8 cellular contexts compared by ENCODE assay signal in the genomic region with DNA sequence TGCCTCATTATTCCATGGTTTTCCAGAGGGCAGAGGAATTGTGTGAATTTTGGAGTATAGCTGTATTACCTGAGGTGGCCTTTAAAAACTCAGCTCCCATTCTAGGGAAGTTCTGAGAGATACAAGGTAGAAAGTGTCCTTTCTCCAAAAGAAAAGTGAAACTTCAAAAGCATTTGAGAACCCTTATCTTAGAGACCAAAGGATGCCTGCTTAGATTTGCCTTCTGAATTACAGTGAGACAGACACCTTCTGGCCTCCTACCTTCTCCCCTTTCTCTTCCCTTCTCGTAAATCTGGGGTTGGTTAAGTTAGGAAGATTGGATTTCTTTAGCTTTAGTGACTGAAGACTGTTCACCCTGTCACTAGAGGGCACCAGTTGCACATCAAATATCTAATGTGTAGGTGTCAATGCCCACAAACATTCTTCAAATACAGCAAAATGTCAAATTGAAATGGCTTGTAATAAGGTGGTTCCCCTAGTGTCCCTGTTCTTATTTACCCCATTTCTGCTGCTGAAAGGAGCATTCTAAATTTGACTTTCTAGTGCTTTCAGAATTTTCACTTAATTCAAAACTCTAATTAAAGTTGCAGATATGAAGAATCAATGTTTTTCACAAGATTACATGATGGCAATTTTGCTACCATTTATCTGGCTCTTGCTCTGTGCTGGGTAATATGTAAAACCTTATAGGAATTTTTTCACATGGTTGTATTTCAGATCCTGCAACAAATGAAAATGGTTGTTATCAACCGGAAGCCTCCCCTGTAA. TPM values are rescaled to one million over a fixed set of nuclear protein-coding genes. Genes with fewer than 3 reads are reported as not detected.
DNase-seq lines count a peak whose midpoint lies in the region; ATAC-seq lines count a peak whose summit lies in the region.

No MANE protein-coding gene starts in this region.

- no peaks in the 10 kb centered on the region for H3K9me3 Mint-ChIP-seq in activated T-helper 1 cell treated with anti-CD3 and anti-CD28 coated beads, Interleukin-12 subunit alpha, Interleukin-12 subunit beta, Interleukin-2, Interleukin-4 antibody, amounts not matched to agents 30 ng/mL and 10 ng/mL and 1 ng/mL, durations not matched to agents 14 hours and 24 hours and 36 hours

- no peak overlapping the region for H3K4me3 Mint-ChIP-seq in activated T-helper 1 cell treated with anti-CD3 and anti-CD28 coated beads, Interleukin-12 subunit alpha, Interleukin-12 subunit beta, Interleukin-2, Interleukin-4 antibody, amounts not matched to agents 30 ng/mL and 10 ng/mL and 1 ng/mL, durations not matched to agents 14 hours and 24 hours and 36 hours

- peaks cover 11% of the 10 kb centered on the region for H3K27me3 Mint-ChIP-seq in activated T-helper 1 cell treated with anti-CD3 and anti-CD28 coated beads, Interleukin-12 subunit alpha, Interleukin-12 subunit beta, Interleukin-2, Interleukin-4 antibody, amounts not matched to agents 30 ng/mL and 10 ng/mL and 1 ng/mL, durations not matched to agents 14 hours and 24 hours and 36 hours (ENCODE audit: insufficient read depth)

- H3K36me3 Mint-ChIP-seq in activated T-helper 1 cell treated with anti-CD3 and anti-CD28 coated beads, Interleukin-12 subunit alpha, Interleukin-12 subunit beta, Interleukin-2, Interleukin-4 antibody, amounts not matched to agents 30 ng/mL and 10 ng/mL and 1 ng/mL, durations not matched to agents 14 hours and 24 hours and 36 hours (ENCODE audit: low read depth) = peaks cover 2% of the 10 kb centered on the region

- ATAC-seq in GM21367 (IDR thresholded peaks at IDR 0.05; ENCODE audit: unreplicated experiment) = peak; percentile 44

- no peak overlapping the region for H3K27ac Mint-ChIP-seq in activated T-helper 1 cell treated with anti-CD3 and anti-CD28 coated beads, Interleukin-12 subunit alpha, Interleukin-12 subunit beta, Interleukin-2, Interleukin-4 antibody, amounts not matched to agents 30 ng/mL and 10 ng/mL and 1 ng/mL, durations not matched to agents 14 hours and 24 hours and 36 hours

- DNase-seq in EL (peak; percentile 65), HK-2 (ENCODE audit: unreplicated experiment) (peak; percentile 15), NOMO-1 treated with dmso at 0.1 percent for 144 hours (lab: John Stamatoyannopoulos, UW; ENCODE audit: unreplicated experiment) (peak; percentile 9), head of caudate nucleus (peak in 33 of 42 donors; percentile 5 to 80 (median 49)), renal cortical epithelial cell (ENCODE audit: low read depth) (peak; percentile 65), amniotic stem cell (lab: John Stamatoyannopoulos, UW) (no peak)
- peak; percentile 16 for DNase-seq in activated T-helper 1 cell treated with anti-CD3 and anti-CD28 coated beads, Interleukin-12 subunit alpha, Interleukin-12 subunit beta, Interleukin-2, Interleukin-4 antibody, amounts not matched to agents 30 ng/mL and 10 ng/mL and 1 ng/mL, durations not matched to agents 14 hours and 24 hours and 36 hours (ENCODE audit: low spot score)

- intact Hi-C loops in activated T-helper 1 cell treated with anti-CD3 and anti-CD28 coated beads, Interleukin-12 subunit alpha, Interleukin-12 subunit beta, Interleukin-2, Interleukin-4 antibody, amounts not matched to agents 30 ng/mL and 10 ng/mL and 1 ng/mL, durations not matched to agents 14 hours and 24 hours and 36 hours (cut with micrococcal nuclease) = loop anchor here (1.0 to 10.0 kb wide), 6 partner anchors 191 to 1111 kb away; a partner anchor contains a TSS
- intact Hi-C loops in head of caudate nucleus (cut with DNase I) = loop anchor here (5.0 kb wide), 1 partner anchor 638 kb away; no protein-coding TSS in a partner anchor

- peaks cover 15% of the 10 kb centered on the region for H3K4me1 Mint-ChIP-seq in activated T-helper 1 cell treated with anti-CD3 and anti-CD28 coated beads, Interleukin-12 subunit alpha, Interleukin-12 subunit beta, Interleukin-2, Interleukin-4 antibody, amounts not matched to agents 30 ng/mL and 10 ng/mL and 1 ng/mL, durations not matched to agents 14 hours and 24 hours and 36 hours (ENCODE audit: low read depth)

RNA-seq across cellular contexts. Expression of a gene that starts 46.7 kb away (rescaled TPM):
- total RNA-seq in activated T-helper 1 cell treated with anti-CD3 and anti-CD28 coated beads, Interleukin-12 subunit alpha, Interleukin-12 subunit beta, Interleukin-2, Interleukin-4 antibody, amounts not matched to agents 30 ng/mL and 10 ng/mL and 1 ng/mL, durations not matched to agents 14 hours and 24 hours and 36 hours = 52.9 and 59.7 TPM in 2 replicates
- total RNA-seq in renal cortical epithelial cell = 48.1 and 70.6 TPM in 2 replicates
